Comparison of ENCODE assay signal across 8 cellular contexts in genomic region chr6:16420715-16421461, GRCh38.
A peak's percentile ranks its signal among the peaks of the same experiment; 100 is the strongest.
DNase-seq lines count a peak whose midpoint lies in the region; ATAC-seq and TF ChIP-seq lines count a peak whose summit lies in the region.

No MANE protein-coding gene starts in this region.

- peaks cover 47% of the 10 kb centered on the region for H3K4me1 Mint-ChIP-seq in nephron

- no peak for TF ChIP-seq CTCF in body of pancreas (IDR thresholded peaks at IDR 0.05)
- no peak for TF ChIP-seq CTCF in nephron (IDR thresholded peaks at IDR 0.05; ENCODE audit: unreplicated experiment in 3 of 3)

- intact Hi-C loops in body of pancreas (cut with DNase I) = no loop called here

- no peaks in the 10 kb centered on the region for H3K36me3 Mint-ChIP-seq in nephron (ENCODE audit: low read depth)

- no peaks in the 10 kb centered on the region for H3K27me3 Mint-ChIP-seq in nephron (ENCODE audit: low read depth)

- H3K4me3 Mint-ChIP-seq in nephron = no peak overlapping the region

- no peak for TF ChIP-seq POLR2A in body of pancreas (IDR thresholded peaks at IDR 0.05)

- H3K27me3 ChIP-seq in body of pancreas = no peaks in the 10 kb centered on the region

- H3K36me3 ChIP-seq in body of pancreas (replicated peaks in 1 of 2; ENCODE audit: insufficient read depth in 1 of 2, low read depth in 2 of 2) = no peaks in the 10 kb centered on the region

- peaks cover 29% of the 10 kb centered on the region for H3K4me1 ChIP-seq in body of pancreas

- no peak overlapping the region for H3K4me3 ChIP-seq in body of pancreas

- ATAC-seq in GM18858 (IDR thresholded peaks at IDR 0.05; ENCODE audit: unreplicated experiment) (peak; percentile 53), HG02571 (IDR thresholded peaks at IDR 0.05; ENCODE audit: unreplicated experiment) (peak; percentile 61), body of pancreas (peak; percentile 40)

- WGBS in body of pancreas, 2 donors = 53 to 54% methylated on average over 7 of the region's 7 CpGs

- no peaks in the 10 kb centered on the region for H3K9me3 ChIP-seq in body of pancreas

- H3K9me3 Mint-ChIP-seq in nephron = no peaks in the 10 kb centered on the region

- DNase-seq in NCI-H82 treated with DMSO at 0.1 percent for 48 hours (lab: John Stamatoyannopoulos, UW; ENCODE audit: unreplicated experiment) (peak; percentile 32), body of pancreas (no peak), ureter (ENCODE audit: low spot score) (no peak), NCI-H69 (lab: John Stamatoyannopoulos, UW) (no peak), SHP77 (lab: John Stamatoyannopoulos, UW) (no peak)

- peak overlapping the region; percentile 22 to 44 (median 32) for H3K27ac ChIP-seq in body of pancreas

- peak overlapping the region in 2 of 3 experiments; percentile 6 to 31 for H3K27ac Mint-ChIP-seq in nephron
